Comparison of ENCODE assay signal across 15 cellular contexts in genomic region chr20:11976966-11977365, GRCh38. TPM values are rescaled to one million over a fixed set of nuclear protein-coding genes. Genes with fewer than 3 reads are reported as not detected.
DNase-seq lines count a peak whose midpoint lies in the region; ATAC-seq, FAIRE-seq and TF ChIP-seq lines count a peak whose summit lies in the region.
"Had no signal": no experiment of that assay in that cellular context is flagged by ENCODE, and none has a peak within 500 bp of the region (broad histone marks: within the 10 kb centered on the region; RNA-seq: fewer than 3 reads in every experiment).

No MANE protein-coding gene starts in this region.

- no peak overlapping the region for H4K91ac ChIP-seq in H1 (replicated peaks; ENCODE audit: insufficient read length, low read length)

- H2BK5ac ChIP-seq in H1 (ENCODE audit: low read depth, low read length) = no peak overlapping the region

- H3K27me3 ChIP-seq in H1 (replicated peaks in 1 of 4; ENCODE audit: control insufficient read depth in 3 of 4, extremely low read depth in 1 of 4, insufficient read depth in 3 of 4, low read length in 3 of 4) = no peaks in the 10 kb centered on the region

- H3K4me2 ChIP-seq in H1 (ENCODE audit: insufficient read depth in 1 of 2, low read depth in 2 of 2, low read length in 2 of 2) = no peak overlapping the region

- no peak overlapping the region for H3K27ac ChIP-seq in H1 (ENCODE audit: low read depth, low read length)
- H3K27ac ChIP-seq: C4-2B, GM23248 had no signal

- H3K23me2 ChIP-seq in H1 (ENCODE audit: low read depth, low read length) = peaks cover 1% of the 10 kb centered on the region; the same call in 1 of the 2 replicates

- ATAC-seq in GM19023 (IDR thresholded peaks at IDR 0.05; ENCODE audit: unreplicated experiment) (no peak), GM21423 (IDR thresholded peaks at IDR 0.05; ENCODE audit: unreplicated experiment) (no peak)
- ATAC-seq: Right ventricle myocardium inferior, T-cell had no signal

- no peak overlapping the region for H2BK12ac ChIP-seq in H1 (ENCODE audit: low read depth, low read length)

- no peaks in the 10 kb centered on the region for H3K79me2 ChIP-seq in H1 (ENCODE audit: control insufficient read depth in 1 of 2, insufficient read depth in 2 of 2, low read length in 2 of 2)

- WGBS in H1 (ENCODE audit: extremely low coverage in 1 of 2, insufficient coverage in 1 of 2, insufficient read length in 1 of 2, insufficient replicate concordance in 2 of 2, low coverage in 1 of 2, low lambda C conversion rate in 2 of 2, missing lambda C conversion rate in 1 of 2), 2 experiments = 86% methylated on average over 5 of the region's 5 CpGs; no CpG with 5 or more reads in 1 of the 2 experiments

- no peak overlapping the region for H3K23ac ChIP-seq in H1 (ENCODE audit: insufficient read length)

- no peak overlapping the region for H3K18ac ChIP-seq in H1 (ENCODE audit: extremely low read depth, low read length)

- TF ChIP-seq RAD21 in H1 (IDR thresholded peaks at IDR 0.05 in 1 of 2, conservative IDR thresholded peaks at IDR 0.05 in 1 of 2; ENCODE audit: low read depth in 2 of 2, low read length in 2 of 2) = no peak

- no peak overlapping the region for H4K5ac ChIP-seq in H1 (ENCODE audit: insufficient read length, low read depth, low read length)

- no peak overlapping the region for H3K4me3 ChIP-seq in H1 (ENCODE audit: extremely low read depth in 1 of 4, insufficient read depth in 2 of 4, low read depth in 3 of 4, low read length in 4 of 4)
- H3K4me3 ChIP-seq: GM23248 had no signal

- H2AK5ac ChIP-seq in H1 (ENCODE audit: low read depth, low read length) = no peak overlapping the region

- DNase-seq in NCI-H748 (lab: John Stamatoyannopoulos, UW; ENCODE audit: unreplicated experiment) (peak; percentile 36), NCI-H748 treated with DMSO at 0.1 percent for 48 hours (lab: John Stamatoyannopoulos, UW) (no peak), NCI-H2029 treated with DMSO at 0.1 percent for 48 hours (lab: John Stamatoyannopoulos, UW) (peak; percentile 15), H1 (ENCODE audit: low read depth in 1 of 2, low spot score in 2 of 2) (no peak), urothelium cell line (ENCODE audit: low spot score) (no peak), A172 (ENCODE audit: low spot score) (no peak)
- DNase-seq: GM23248, NCI-H1436, NCI-H2081, NCI-H2227 treated with DMSO at 0.1 percent for 48 hours, T-cell had no signal

- no peaks in the 10 kb centered on the region; a peak in 1 of 8 replicates for H3K36me3 ChIP-seq in H1 (ENCODE audit: control insufficient read depth in 2 of 4, insufficient read depth in 4 of 4, low read length in 3 of 4)

- no peak overlapping the region for H2AFZ ChIP-seq in H1 (ENCODE audit: low read length)
- H2AFZ ChIP-seq: GM23248 had no signal

- TF ChIP-seq CTCF in H1 (IDR thresholded peaks at IDR 0.05; ENCODE audit: control extremely low read depth in 1 of 3, insufficient read depth in 1 of 3, low read depth in 1 of 3, low read length in 3 of 3) = no peak

- CTCF ChIA-PET in H1 (lab: Charles Lee; ENCODE audit: partially characterized antibody) = interaction anchor here (1.1 to 1.5 kb wide), 4 partner anchors 11 to 300 kb away, joined by 3 to 5 read pairs (median 3); no protein-coding TSS in a partner anchor

- H2BK20ac ChIP-seq in H1 (ENCODE audit: low read length) = no peak overlapping the region

- no peak overlapping the region for H4K8ac ChIP-seq in H1 (ENCODE audit: extremely low read depth, insufficient read depth, low read length)

- POLR2A ChIA-PET in H1 (lab: Charles Lee; ENCODE audit: partially characterized antibody) = no interaction called here

- peaks cover 0 to 5% of the 10 kb centered on the region in 2 experiments; a peak in 2 of 4 replicates for H3K9me3 ChIP-seq in H1 (ENCODE audit: insufficient read depth in 2 of 2, low read depth in 1 of 2, low read length in 1 of 2)

- H3K4ac ChIP-seq in H1 (replicated peaks; ENCODE audit: insufficient read length, low read depth, low read length) = no peak overlapping the region

- TF ChIP-seq EP300 in H1 (IDR thresholded peaks at IDR 0.05; ENCODE audit: borderline replicate concordance in 1 of 2, low read depth in 2 of 2, low read length in 2 of 2) = no peak

- no peaks in the 10 kb centered on the region for H4K20me1 ChIP-seq in H1 (replicated peaks in 1 of 2; ENCODE audit: control insufficient read depth in 1 of 2, insufficient read depth in 2 of 2, low read length in 2 of 2)

- H3K4me1 ChIP-seq in H1 (replicated peaks in 1 of 4; ENCODE audit: control insufficient read depth in 3 of 4, insufficient read depth in 4 of 4, low read length in 3 of 4) = peaks cover 2 to 7% (median 4%) of the 10 kb centered on the region in 4 experiments; a peak in 6 of 7 replicates

- H3K56ac ChIP-seq in H1 (replicated peaks; ENCODE audit: insufficient read length, low read depth, low read length) = no peak overlapping the region

- no peak overlapping the region for H2BK120ac ChIP-seq in H1 (replicated peaks; ENCODE audit: low read depth, low read length)

- FAIRE-seq in H1 (lab: Jason Lieb, UNC) (no peak), urothelium cell line (lab: Jason Lieb, UNC) (peak; percentile 9)

- TF ChIP-seq POLR2A in H1 (IDR thresholded peaks at IDR 0.05; ENCODE audit: control extremely low read depth in 1 of 2, low read depth in 2 of 2, low read length in 2 of 2) = no peak

- no peak overlapping the region for H3K9ac ChIP-seq in H1 (replicated peaks in 1 of 4; ENCODE audit: extremely low read depth in 1 of 4, low read depth in 3 of 4, low read length in 3 of 4)
- H3K9ac ChIP-seq: GM23248 had no signal

- H3K79me1 ChIP-seq in H1 (ENCODE audit: low read depth, low read length) = no peaks in the 10 kb centered on the region

- H2BK15ac ChIP-seq in H1 (ENCODE audit: low read length) = no peak overlapping the region

- no peak overlapping the region for H3K14ac ChIP-seq in H1 (ENCODE audit: insufficient read length)

TF ChIP-seq in H1, 55 proteins besides CTCF, POLR2A, EP300 and RAD21:
- peak; percentile 92 for TF ChIP-seq MAFK (IDR thresholded peaks at IDR 0.05; ENCODE audit: low read depth, low read length)
- TF ChIP-seq RBBP5 (IDR thresholded peaks at IDR 0.05; ENCODE audit: borderline replicate concordance, low read depth, low read length) = no peak
- no peak for TF ChIP-seq CBX5 (IDR thresholded peaks at IDR 0.05; ENCODE audit: low read depth, low read length)

RNA-seq across cellular contexts. Expression of gene BTBD3, which starts 59.3 kb away (rescaled TPM):
- total RNA-seq in H1 (2021; fragmentation: NEBNext Ultra II Directional; extraction: Animal tissue kit (Norgen Biotek cat#: 25700)) = 45.5 and 47.7 TPM in 2 replicates
- 29.2 and 36.7 TPM in 2 replicates for polyA plus RNA-seq in H1 (2011; rRNA removed)
- 34.9 TPM for polyA plus RNA-seq in H1 (2011; cell fraction: cytosol; rRNA removed)
- polyA plus RNA-seq in H1 (2011; cell fraction: nucleus; rRNA removed) = 36.1 TPM
- polyA plus RNA-seq in H1 (2012, experiment 1 of 2) = 23.9 to 42.5 TPM (median 34.6 TPM) in 4 replicates
- polyA plus RNA-seq in H1 (2012, experiment 2 of 2) = 4.5 TPM
- 15.2 TPM for polyA plus RNA-seq in H1 (2013, experiment 1 of 2)
- 15.6 TPM for polyA plus RNA-seq in H1 (2013, experiment 2 of 2)
- 104 and 139 TPM in 2 replicates for polyA minus RNA-seq in H1 (2011; rRNA and poly(A)+ RNA removed)
- polyA minus RNA-seq in H1 (2011; cell fraction: cytosol; rRNA and poly(A)+ RNA removed) = 29.4 TPM
- 67.6 TPM for polyA minus RNA-seq in H1 (2011; cell fraction: nucleus; rRNA and poly(A)+ RNA removed)
- total RNA-seq in A172 (2014; rRNA removed; shearing (Covaris generic)) = 29.6 and 35.8 TPM in 2 replicates

Comparison
In these comparisons a context has a peak if more than half of its experiments do, and no peak if none do; other contexts are left out.
1. DNase-seq: peak in NCI-H748 (single experiment) and NCI-H2029 treated with DMSO at 0.1 percent for 48 hours (single experiment); none in NCI-H748 treated with DMSO at 0.1 percent for 48 hours (single experiment), H1 (0 of 2), urothelium cell line (single experiment) and A172 (single experiment).